23 cellular contexts compared by ENCODE assay signal in genomic region chr12:49643135-49643534, GRCh38. TPM values are rescaled to one million over a fixed set of nuclear protein-coding genes. Genes with fewer than 3 reads are reported as not detected.
DNase-seq lines count a peak whose midpoint lies in the region; ATAC-seq and TF ChIP-seq lines count a peak whose summit lies in the region.
"Had no signal": no experiment of that assay in that cellular context is flagged by ENCODE, and none has a peak within 500 bp of the region (broad histone marks: within the 10 kb centered on the region; RNA-seq: fewer than 3 reads in every experiment).

No MANE protein-coding gene starts in this region.

- peak overlapping the region; percentile 36 for H2AK5ac ChIP-seq in trophoblast cell (ENCODE audit: low read length)

- H4K12ac ChIP-seq in trophoblast cell (ENCODE audit: low read depth, low read length), result peak overlapping the region; percentile 27

- H3K27me3 Mint-ChIP-seq in MCF 10A (ENCODE audit: insufficient read depth, unreplicated experiment), result no peaks in the 10 kb centered on the region
- no peaks in the 10 kb centered on the region for H3K27me3 Mint-ChIP-seq in T-helper 17 cell
- no peaks in the 10 kb centered on the region for H3K27me3 Mint-ChIP-seq in activated CD4-positive, alpha-beta T cell treated with anti-CD3 and anti-CD28 coated beads, Interleukin-2, amount 10 ng/mL, durations not matched to agents 7 days and 5 days
- H3K27me3 Mint-ChIP-seq: B cell had no signal

- no peak for TF ChIP-seq EP300 in tibial nerve (IDR thresholded peaks at IDR 0.05)

- H3K27me3 ChIP-seq in breast epithelium (no peaks in the 10 kb centered on the region), trophoblast cell (ENCODE audit: insufficient read depth, low read length) (no peaks in the 10 kb centered on the region), tibial nerve (no peaks in the 10 kb centered on the region)
- H3K27me3 ChIP-seq: SJCRH30 had no signal

- no peak overlapping the region for H3K4me3 ChIP-seq in breast epithelium
- H3K4me3 ChIP-seq in trophoblast cell (ENCODE audit: low read depth, low read length), result no peak overlapping the region
- no peak overlapping the region for H3K4me3 ChIP-seq in tibial nerve
- H3K4me3 ChIP-seq: A549, GM12878, GM23248, SJCRH30 had no signal

- H3K4me2 ChIP-seq in trophoblast cell (ENCODE audit: low read length), result no peak overlapping the region
- H3K4me2 ChIP-seq: A549, KMS-11 had no signal

- no peak overlapping the region for H2BK12ac ChIP-seq in trophoblast cell (ENCODE audit: low read length)

- ATAC-seq in T-helper 17 cell, result no peak
- ATAC-seq: GM12878 had no signal

- H2AFZ ChIP-seq in trophoblast cell (ENCODE audit: insufficient read depth, low read length, poor library complexity), result no peak overlapping the region
- H2AFZ ChIP-seq: GM23248 had no signal

- H3K4me3 Mint-ChIP-seq in MCF 10A (ENCODE audit: unreplicated experiment), result no peak overlapping the region
- no peak overlapping the region for H3K4me3 Mint-ChIP-seq in T-helper 17 cell
- no peak overlapping the region for H3K4me3 Mint-ChIP-seq in activated CD4-positive, alpha-beta T cell treated with anti-CD3 and anti-CD28 coated beads, Interleukin-2, amount 10 ng/mL, durations not matched to agents 7 days and 5 days
- H3K4me3 Mint-ChIP-seq: B cell, H9 had no signal

- H3K4me1 ChIP-seq in breast epithelium (no peaks in the 10 kb centered on the region), trophoblast cell (ENCODE audit: control insufficient read depth in 1 of 2, insufficient read depth in 2 of 2, low read length in 2 of 2) (peaks cover 25 to 26% of the 10 kb centered on the region in 2 experiments), tibial nerve (peaks cover 0 to 32% (median 13%) of the 10 kb centered on the region in 4 donors)
- H3K4me1 ChIP-seq: A549, SJCRH30 had no signal

- H3K9me3 Mint-ChIP-seq in MCF 10A (ENCODE audit: unreplicated experiment), result no peaks in the 10 kb centered on the region
- H3K9me3 Mint-ChIP-seq in activated CD4-positive, alpha-beta T cell treated with anti-CD3 and anti-CD28 coated beads, Interleukin-2, amount 10 ng/mL, durations not matched to agents 7 days and 5 days, result no peaks in the 10 kb centered on the region
- H3K9me3 Mint-ChIP-seq: H9 had no signal

- no peak overlapping the region for H3K4ac ChIP-seq in trophoblast cell (ENCODE audit: low read depth, low read length)

- intact Hi-C loops in breast epithelium (cut with DNase I; ENCODE audit: low total_unique reads) (loop anchor here (5.0 kb wide), 1 partner anchor 64 kb away; the partner anchor contains the start of gene FMNL3), MCF 10A (cut with micrococcal nuclease) (loop anchor here (5.0 kb wide), 1 partner anchor 109 kb away; no protein-coding TSS in a partner anchor)

- peaks cover 13% of the 10 kb centered on the region for H3K4me1 Mint-ChIP-seq in MCF 10A (ENCODE audit: insufficient read depth, unreplicated experiment)
- H3K4me1 Mint-ChIP-seq in T-helper 17 cell, result peaks cover 18% of the 10 kb centered on the region
- peaks cover 28% of the 10 kb centered on the region for H3K4me1 Mint-ChIP-seq in activated CD4-positive, alpha-beta T cell treated with anti-CD3 and anti-CD28 coated beads, Interleukin-2, amount 10 ng/mL, durations not matched to agents 7 days and 5 days

- H3K27ac Mint-ChIP-seq in MCF 10A (ENCODE audit: low read depth, unreplicated experiment) (no peak overlapping the region), T-helper 17 cell (peak overlapping the region; percentile 34)
- no peak overlapping the region for H3K27ac Mint-ChIP-seq in activated CD4-positive, alpha-beta T cell treated with anti-CD3 and anti-CD28 coated beads, Interleukin-2, amount 10 ng/mL, durations not matched to agents 7 days and 5 days
- H3K27ac Mint-ChIP-seq: B cell had no signal

- no peak overlapping the region for H4K8ac ChIP-seq in trophoblast cell (ENCODE audit: low read depth, low read length)

- H3K14ac ChIP-seq in trophoblast cell (ENCODE audit: low read length), result peak overlapping the region; percentile 26

- no peak overlapping the region for H2BK120ac ChIP-seq in trophoblast cell (ENCODE audit: insufficient read depth, low read length, poor library complexity)

- WGBS in trophoblast cell (ENCODE audit: extremely low coverage, insufficient coverage, insufficient read length), result no CpG with 5 or more reads among the region's 7 CpGs
- 77 to 83% methylated on average over 7 of the region's 7 CpGs for WGBS in tibial nerve, 2 donors

- peaks cover 2% of the 10 kb centered on the region for H3K79me2 ChIP-seq in trophoblast cell (ENCODE audit: control insufficient read depth, insufficient read depth, low read length, poor library complexity)

- BruUV-seq in MCF 10A (replicated peaks; lab: Mats Ljungman, UMichigan), result no TSS peak

- peaks cover 6% of the 10 kb centered on the region for H3K79me1 ChIP-seq in trophoblast cell (ENCODE audit: low read length)

- POLR2A ChIA-PET in MCF 10A (lab: Yijun Ruan, JAX), result interaction anchor here (0.6 to 1.1 kb wide), 4 partner anchors 8 to 133 kb away, joined by 3 read pairs; no protein-coding TSS in a partner anchor
- POLR2A ChIA-PET in activated CD4-positive, alpha-beta T cell treated with anti-CD3 and anti-CD28 coated beads, Interleukin-2, amount 10 ng/mL, durations not matched to agents 7 days and 5 days (lab: Charles Lee), result no interaction called here

- CTCF ChIA-PET in MCF 10A (lab: Yijun Ruan, JAX), result interaction anchor here (0.7 to 3.2 kb wide), 12 partner anchors 8 to 224 kb away, joined by 3 to 22 read pairs (median 4); no protein-coding TSS in a partner anchor
- CTCF ChIA-PET in activated CD4-positive, alpha-beta T cell treated with anti-CD3 and anti-CD28 coated beads, Interleukin-2, amount 10 ng/mL, durations not matched to agents 7 days and 5 days (lab: Charles Lee), result interaction anchor here (1.0 to 6.2 kb wide), 6 partner anchors 14 to 183 kb away, joined by 3 to 44 read pairs (median 11); partner anchors contain the start of genes FMNL3 and TMBIM6

- no peak overlapping the region for H2BK5ac ChIP-seq in trophoblast cell (ENCODE audit: low read depth, low read length, poor library complexity)

- H3K9ac ChIP-seq in trophoblast cell (ENCODE audit: low read length), result no peak overlapping the region
- H3K9ac ChIP-seq: GM23248, KMS-11 had no signal

- TF ChIP-seq CTCF in breast epithelium (IDR thresholded peaks at IDR 0.05), result no peak
- TF ChIP-seq CTCF in MCF 10A (IDR thresholded peaks at IDR 0.05; ENCODE audit: unreplicated experiment), result no peak
- no peak for TF ChIP-seq CTCF in tibial nerve (IDR thresholded peaks at IDR 0.05)
- no peak for TF ChIP-seq CTCF in GM10266 (IDR thresholded peaks at IDR 0.05; ENCODE audit: control insufficient read depth, insufficient read depth, low read depth, missing control alignments)

- H3K18ac ChIP-seq in trophoblast cell (ENCODE audit: low read length), result peak overlapping the region; percentile 41

- H3K9me3 ChIP-seq in breast epithelium (no peaks in the 10 kb centered on the region), T-helper 17 cell (ENCODE audit: control insufficient read depth, low read length, poor library complexity, severe bottlenecking) (no peaks in the 10 kb centered on the region), trophoblast cell (ENCODE audit: insufficient read depth, low read depth, low read length) (no peaks in the 10 kb centered on the region), tibial nerve (no peaks in the 10 kb centered on the region)
- H3K9me3 ChIP-seq: A549, SJCRH30 had no signal

- H4K91ac ChIP-seq in trophoblast cell (ENCODE audit: low read depth, low read length), result peak overlapping the region; percentile 45

- H3K27ac ChIP-seq in breast epithelium, result peak overlapping the region; percentile 79 to 89
- H3K27ac ChIP-seq in trophoblast cell (ENCODE audit: low read depth, low read length), result no peak overlapping the region
- H3K27ac ChIP-seq in tibial nerve, result peak overlapping the region in 3 of 4 donors; percentile 10 to 81 (median 58)
- H3K27ac ChIP-seq: A549, GM23248, KMS-11, SJCRH30 had no signal

- peaks cover 15% of the 10 kb centered on the region for H3K36me3 Mint-ChIP-seq in MCF 10A (ENCODE audit: insufficient read depth, unreplicated experiment)
- H3K36me3 Mint-ChIP-seq in T-helper 17 cell (ENCODE audit: low read depth), result peaks cover 2% of the 10 kb centered on the region
- H3K36me3 Mint-ChIP-seq in activated CD4-positive, alpha-beta T cell treated with anti-CD3 and anti-CD28 coated beads, Interleukin-2, amount 10 ng/mL, durations not matched to agents 7 days and 5 days (ENCODE audit: low read depth), result peaks cover 23% of the 10 kb centered on the region

- TF ChIP-seq POLR2A in breast epithelium (IDR thresholded peaks at IDR 0.05) (no peak), tibial nerve (IDR thresholded peaks at IDR 0.05) (no peak)

- DNase-seq in breast epithelium (ENCODE audit: low spot score in 2 of 2) (no peak), MCF 10A (ENCODE audit: unreplicated experiment) (no peak), T-helper 17 cell (no peak), trophoblast cell (no peak), tibial nerve (ENCODE audit: low spot score in 2 of 2) (no peak), GM10266 (ENCODE audit: extremely low spot score) (no peak), KG1 (lab: John Stamatoyannopoulos, UW) (no peak)
- no peak for DNase-seq in activated CD4-positive, alpha-beta T cell treated with anti-CD3 and anti-CD28 coated beads, Interleukin-2, amount 10 ng/mL, durations not matched to agents 7 days and 5 days
- DNase-seq: DMS 273 treated with DMSO at 0.1 percent for 48 hours, DMS79 treated with DMSO at 0.1 percent for 48 hours, GM23248, H9, NCI-H1105, NCI-H146, NCI-H2029, NCI-H2227 treated with DMSO at 0.1 percent for 48 hours, NCI-H510A, NCI-H748 treated with DMSO at 0.1 percent for 48 hours, SJCRH30 had no signal

- H3K36me3 ChIP-seq in breast epithelium (no peaks in the 10 kb centered on the region), trophoblast cell (ENCODE audit: control insufficient read depth in 1 of 2, insufficient read depth in 2 of 2, low read length in 2 of 2) (peaks cover 20 to 30% of the 10 kb centered on the region in 2 experiments), tibial nerve (peaks cover 0 to 71% (median 0%) of the 10 kb centered on the region in 3 donors)

- no peak overlapping the region for H3K23ac ChIP-seq in trophoblast cell (ENCODE audit: low read length)

RNA-seq across cellular contexts. Expression of gene PRPF40B, which starts 19.8 kb away (rescaled TPM):
- total RNA-seq in breast epithelium (10 to 100 TPM; 10.4 to 34.0 (median 32.8) TPM), MCF 10A (2022) (41.8 and 48.5 TPM in 2 replicates), T-helper 17 cell (1 to 10 TPM; 5.6 to 7.1 TPM), tibial nerve (10 to 100 TPM; 18.1 to 36.0 (median 21.4) TPM)
- 6.0 and 6.4 TPM in 2 replicates for polyA plus RNA-seq in trophoblast cell (2013)
- total RNA-seq in activated CD4-positive, alpha-beta T cell treated with anti-CD3 and anti-CD28 coated beads, Interleukin-2, amount 10 ng/mL, durations not matched to agents 7 days and 5 days, result 10 to 100 TPM; 11.6 to 11.7 TPM

RNA-seq across cellular contexts. Expression of gene FAM186B, which starts 37.7 kb away (rescaled TPM):
- total RNA-seq in breast epithelium (under 1 TPM; 0.59 to 0.98 (median 0.96) TPM), MCF 10A (2022) (0.30 and 0.64 TPM in 2 replicates), T-helper 17 cell (under 1 TPM; 0.37 to 0.39 TPM), tibial nerve (under 1 TPM in 3 of 4 donors, not detected in 1; 0.42 to 0.98 (median 0.44) TPM)
- 0.03 and 0.08 TPM in 2 replicates for polyA plus RNA-seq in trophoblast cell (2013)
- under 1 TPM; 0.15 TPM for total RNA-seq in activated CD4-positive, alpha-beta T cell treated with anti-CD3 and anti-CD28 coated beads, Interleukin-2, amount 10 ng/mL, durations not matched to agents 7 days and 5 days
